1 cellular context compared by ENCODE assay signal in the genomic region with DNA sequence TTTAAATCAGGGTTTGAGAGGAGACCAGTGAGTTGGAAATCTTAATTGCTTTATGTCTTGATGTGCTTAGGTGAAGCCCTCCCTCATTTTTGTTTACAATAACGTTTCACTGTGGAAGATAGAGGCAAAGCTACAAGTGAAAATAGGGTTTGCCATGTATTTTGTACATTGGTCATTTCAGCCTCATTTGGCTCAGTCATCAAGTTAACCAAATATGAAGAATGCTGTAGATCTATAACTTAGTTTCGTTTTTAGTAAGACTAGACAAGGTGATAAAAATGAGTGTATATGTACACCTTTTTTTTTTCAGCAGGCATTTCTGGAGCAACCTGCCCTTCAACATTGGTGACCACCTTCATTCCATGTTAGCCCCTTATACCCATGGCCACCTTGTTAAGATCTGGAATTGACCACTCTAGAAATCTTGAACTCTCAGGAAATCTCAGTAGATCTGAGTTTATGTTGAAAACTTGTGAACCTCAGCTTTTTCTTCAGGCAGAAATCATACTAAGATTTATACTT.
TF ChIP-seq lines count a peak whose summit lies in the region.

No MANE protein-coding gene starts in this region.

TF ChIP-seq in GM12878, 131 proteins besides CTCF, POLR2A, EP300 and RAD21:
- TF ChIP-seq, protein P1, sequence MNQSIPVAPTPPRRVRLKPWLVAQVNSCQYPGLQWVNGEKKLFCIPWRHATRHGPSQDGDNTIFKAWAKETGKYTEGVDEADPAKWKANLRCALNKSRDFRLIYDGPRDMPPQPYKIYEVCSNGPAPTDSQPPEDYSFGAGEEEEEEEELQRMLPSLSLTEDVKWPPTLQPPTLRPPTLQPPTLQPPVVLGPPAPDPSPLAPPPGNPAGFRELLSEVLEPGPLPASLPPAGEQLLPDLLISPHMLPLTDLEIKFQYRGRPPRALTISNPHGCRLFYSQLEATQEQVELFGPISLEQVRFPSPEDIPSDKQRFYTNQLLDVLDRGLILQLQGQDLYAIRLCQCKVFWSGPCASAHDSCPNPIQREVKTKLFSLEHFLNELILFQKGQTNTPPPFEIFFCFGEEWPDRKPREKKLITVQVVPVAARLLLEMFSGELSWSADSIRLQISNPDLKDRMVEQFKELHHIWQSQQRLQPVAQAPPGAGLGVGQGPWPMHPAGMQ (IDR thresholded peaks at IDR 0.05; ENCODE audit: borderline replicate concordance), result no peak
- TF ChIP-seq TARDBP (IDR thresholded peaks at IDR 0.05; ENCODE audit: borderline replicate concordance) (no peak), JUNB (IDR thresholded peaks at IDR 0.05) (peak; percentile 66), ZNF384 (IDR thresholded peaks at IDR 0.05; ENCODE audit: borderline replicate concordance, low read depth, low read length) (peak; percentile 58; the same call in 1 of the 2 replicates)
- TF ChIP-seq, protein P2, sequence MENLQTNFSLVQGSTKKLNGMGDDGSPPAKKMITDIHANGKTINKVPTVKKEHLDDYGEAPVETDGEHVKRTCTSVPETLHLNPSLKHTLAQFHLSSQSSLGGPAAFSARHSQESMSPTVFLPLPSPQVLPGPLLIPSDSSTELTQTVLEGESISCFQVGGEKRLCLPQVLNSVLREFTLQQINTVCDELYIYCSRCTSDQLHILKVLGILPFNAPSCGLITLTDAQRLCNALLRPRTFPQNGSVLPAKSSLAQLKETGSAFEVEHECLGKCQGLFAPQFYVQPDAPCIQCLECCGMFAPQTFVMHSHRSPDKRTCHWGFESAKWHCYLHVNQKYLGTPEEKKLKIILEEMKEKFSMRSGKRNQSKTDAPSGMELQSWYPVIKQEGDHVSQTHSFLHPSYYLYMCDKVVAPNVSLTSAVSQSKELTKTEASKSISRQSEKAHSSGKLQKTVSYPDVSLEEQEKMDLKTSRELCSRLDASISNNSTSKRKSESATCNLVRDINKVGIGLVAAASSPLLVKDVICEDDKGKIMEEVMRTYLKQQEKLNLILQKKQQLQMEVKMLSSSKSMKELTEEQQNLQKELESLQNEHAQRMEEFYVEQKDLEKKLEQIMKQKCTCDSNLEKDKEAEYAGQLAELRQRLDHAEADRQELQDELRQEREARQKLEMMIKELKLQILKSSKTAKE (IDR thresholded peaks at IDR 0.05; ENCODE audit: low read depth, poor library complexity, severe bottlenecking), result peak; percentile 44
